Comparison of ENCODE assay signal across 39 cellular contexts in genomic region chr2:18428516-18428915, GRCh38.
"Had no signal": no experiment of that assay in that cellular context is flagged by ENCODE, and none has a peak within 500 bp of the region (broad histone marks: within the 10 kb centered on the region; RNA-seq: fewer than 3 reads in every experiment).

No MANE protein-coding gene starts in this region.

- FAIRE-seq: astrocyte had no signal

- ATAC-seq: activated naive CD4-positive, alpha-beta T cell treated with anti-CD3 and anti-CD28 coated beads, Interleukin-2, amount 50 U/mL, for 72 hours; activated naive CD8-positive, alpha-beta T cell treated with anti-CD3 and anti-CD28 coated beads, Interleukin-2, amount 50 U/mL, for 24 hours; activated T-cell treated with anti-CD3 and anti-CD28 coated beads, Interleukin-2, amount 50 U/mL, for 4 hours; activated T-cell treated with anti-CD3 and anti-CD28 coated beads, Interleukin-2, amount 50 U/mL, for 72 hours; activated T-helper 17 cell treated with anti-CD3 and anti-CD28 coated beads, Interleukin-2, amount 50 U/mL, for 72 hours; body of pancreas had no signal

- H3K27ac Mint-ChIP-seq: activated naive CD4-positive, alpha-beta T cell treated with anti-CD3 and anti-CD28 coated beads for 36 hours; activated naive CD4-positive, alpha-beta T cell treated with anti-CD3 and anti-CD28 coated beads, Interleukin-2, amount 10 ng/mL, durations not matched to agents 7 days and 5 days; activated naive CD4-positive, alpha-beta T cell treated with anti-CD3 and anti-CD28 coated beads, Interleukin-2, amount 50 U/mL, for 24 hours; activated naive CD4-positive, alpha-beta T cell treated with anti-CD3 and anti-CD28 coated beads, Interleukin-2, amount 50 U/mL, for 72 hours; activated naive CD8-positive, alpha-beta T cell; activated naive CD8-positive, alpha-beta T cell treated with anti-CD3 and anti-CD28 coated beads for 36 hours; activated naive CD8-positive, alpha-beta T cell treated with anti-CD3 and anti-CD28 coated beads, Interleukin-2, amount 10 ng/mL, durations not matched to agents 7 days and 5 days; activated naive CD8-positive, alpha-beta T cell treated with anti-CD3 and anti-CD28 coated beads, Interleukin-2, amount 50 U/mL, for 24 hours; activated T-cell treated with anti-CD3 and anti-CD28 coated beads, Interleukin-2, amount 50 U/mL, for 24 hours; activated T-cell treated with anti-CD3 and anti-CD28 coated beads, Interleukin-2, amount 50 U/mL, for 72 hours; activated T-helper 1 cell treated with anti-CD3 and anti-CD28 coated beads, Interleukin-12 subunit alpha, Interleukin-12 subunit beta, Interleukin-2, Interleukin-4 antibody, amounts not matched to agents 30 ng/mL and 10 ng/mL and 1 ng/mL, durations not matched to agents 14 hours and 24 hours and 36 hours; activated T-helper 17 cell treated with anti-CD3 and anti-CD28 coated beads, Interleukin-2, amount 50 U/mL, for 72 hours; activated T-helper 2 cell treated with anti-CD3 and anti-CD28 coated beads, Interferon-gamma antibody, Interleukin-2, Interleukin-4, amounts not matched to agents 10 μg/mL and 5 μg/mL and 100 μg/mL, durations not matched to agents 14 hours and 24 hours and 36 hours; brain had no signal

- H3K4me3 Mint-ChIP-seq: activated naive CD4-positive, alpha-beta T cell treated with anti-CD3 and anti-CD28 coated beads for 36 hours; activated naive CD4-positive, alpha-beta T cell treated with anti-CD3 and anti-CD28 coated beads, Interleukin-2, amount 10 ng/mL, durations not matched to agents 7 days and 5 days; activated naive CD4-positive, alpha-beta T cell treated with anti-CD3 and anti-CD28 coated beads, Interleukin-2, amount 50 U/mL, for 24 hours; activated naive CD8-positive, alpha-beta T cell; activated naive CD8-positive, alpha-beta T cell treated with anti-CD3 and anti-CD28 coated beads for 36 hours; activated naive CD8-positive, alpha-beta T cell treated with anti-CD3 and anti-CD28 coated beads, Interleukin-2, amount 10 ng/mL, durations not matched to agents 7 days and 5 days; activated naive CD8-positive, alpha-beta T cell treated with anti-CD3 and anti-CD28 coated beads, Interleukin-2, amount 50 U/mL, for 24 hours; activated T-cell treated with anti-CD3 and anti-CD28 coated beads, Interleukin-2, amount 50 U/mL, for 24 hours; activated T-cell treated with anti-CD3 and anti-CD28 coated beads, Interleukin-2, amount 50 U/mL, for 4 hours; activated T-cell treated with anti-CD3 and anti-CD28 coated beads, Interleukin-2, amount 50 U/mL, for 72 hours; activated T-helper 1 cell treated with anti-CD3 and anti-CD28 coated beads, Interleukin-12 subunit alpha, Interleukin-12 subunit beta, Interleukin-2, Interleukin-4 antibody, amounts not matched to agents 30 ng/mL and 10 ng/mL and 1 ng/mL, durations not matched to agents 14 hours and 24 hours and 36 hours; activated T-helper 17 cell treated with anti-CD3 and anti-CD28 coated beads, Interleukin-2, amount 50 U/mL, for 72 hours; brain; central memory CD8-positive, alpha-beta T cell had no signal

- H3K4me3 ChIP-seq: adrenal gland, ascending aorta, body of pancreas, breast epithelium, cardiac muscle cell had no signal

- DNase-seq: activated effector memory CD4-positive, alpha-beta T cell treated with anti-CD3 and anti-CD28 coated beads, Interleukin-2, amount 50 U/mL, for 16 hours; activated effector memory CD4-positive, alpha-beta T cell treated with Interleukin-2 at 50 U/mL for 16 hours; activated gamma-delta T cell; activated gamma-delta T cell treated with Interleukin-2 at 50 U/mL for 16 hours; activated naive CD4-positive, alpha-beta T cell; activated naive CD4-positive, alpha-beta T cell treated with anti-CD3 and anti-CD28 coated beads for 36 hours; activated naive CD4-positive, alpha-beta T cell treated with anti-CD3 and anti-CD28 coated beads, Interleukin-2, amount 10 ng/mL, durations not matched to agents 7 days and 5 days; activated naive CD4-positive, alpha-beta T cell treated with anti-CD3 and anti-CD28 coated beads, Interleukin-2, amount 50 U/mL, for 16 hours; activated naive CD4-positive, alpha-beta T cell treated with Interleukin-2 at 50 U/mL for 16 hours; activated naive CD8-positive, alpha-beta T cell treated with anti-CD3 and anti-CD28 coated beads for 36 hours; activated naive CD8-positive, alpha-beta T cell treated with anti-CD3 and anti-CD28 coated beads, Interleukin-2, amount 10 ng/mL, durations not matched to agents 7 days and 5 days; activated naive CD8-positive, alpha-beta T cell treated with anti-CD3 and anti-CD28 coated beads, Interleukin-2, amount 50 U/mL, for 24 hours; activated T-cell treated with anti-CD3 and anti-CD28 coated beads, Interleukin-2, amount 50 U/mL, for 1 hour; activated T-cell treated with anti-CD3 and anti-CD28 coated beads, Interleukin-2, amount 50 U/mL, for 24 hours; activated T-cell treated with anti-CD3 and anti-CD28 coated beads, Interleukin-2, amount 50 U/mL, for 4 hours; activated T-cell treated with anti-CD3 and anti-CD28 coated beads, Interleukin-2, amount 50 U/mL, for 48 hours; activated T-cell treated with anti-CD3 and anti-CD28 coated beads, Interleukin-2, amount 50 U/mL, for 72 hours; adrenal gland; amniotic stem cell; amygdala; anterior cingulate cortex; aorta; body of pancreas; brain microvascular endothelial cell; caudate nucleus; central memory CD4-positive, alpha-beta T cell; cerebellar nuclear complex had no signal

- H3K36me3 Mint-ChIP-seq: activated naive CD4-positive, alpha-beta T cell treated with anti-CD3 and anti-CD28 coated beads, Interleukin-2, amount 10 ng/mL, durations not matched to agents 7 days and 5 days; activated naive CD4-positive, alpha-beta T cell treated with anti-CD3 and anti-CD28 coated beads, Interleukin-2, amount 50 U/mL, for 24 hours; activated naive CD4-positive, alpha-beta T cell treated with anti-CD3 and anti-CD28 coated beads, Interleukin-2, amount 50 U/mL, for 72 hours; activated naive CD8-positive, alpha-beta T cell; activated naive CD8-positive, alpha-beta T cell treated with anti-CD3 and anti-CD28 coated beads for 36 hours; activated naive CD8-positive, alpha-beta T cell treated with anti-CD3 and anti-CD28 coated beads, Interleukin-2, amount 10 ng/mL, durations not matched to agents 7 days and 5 days; brain had no signal

- H3K27ac ChIP-seq: adrenal gland, ascending aorta, body of pancreas, brain microvascular endothelial cell, breast epithelium, cardiac muscle cell had no signal

- H3K36me3 ChIP-seq: adrenal gland, ascending aorta, brain microvascular endothelial cell, breast epithelium, cardiac muscle cell had no signal

- H3K27me3 ChIP-seq: adrenal gland, ascending aorta, body of pancreas, brain microvascular endothelial cell, breast epithelium, cardiac muscle cell had no signal

- H3K9me3 Mint-ChIP-seq: activated naive CD4-positive, alpha-beta T cell treated with anti-CD3 and anti-CD28 coated beads for 36 hours; activated naive CD4-positive, alpha-beta T cell treated with anti-CD3 and anti-CD28 coated beads, Interleukin-2, amount 10 ng/mL, durations not matched to agents 7 days and 5 days; activated naive CD4-positive, alpha-beta T cell treated with anti-CD3 and anti-CD28 coated beads, Interleukin-2, amount 50 U/mL, for 24 hours; activated naive CD4-positive, alpha-beta T cell treated with anti-CD3 and anti-CD28 coated beads, Interleukin-2, amount 50 U/mL, for 72 hours; activated naive CD8-positive, alpha-beta T cell treated with anti-CD3 and anti-CD28 coated beads for 36 hours; activated naive CD8-positive, alpha-beta T cell treated with anti-CD3 and anti-CD28 coated beads, Interleukin-2, amount 10 ng/mL, durations not matched to agents 7 days and 5 days; activated naive CD8-positive, alpha-beta T cell treated with anti-CD3 and anti-CD28 coated beads, Interleukin-2, amount 50 U/mL, for 24 hours; activated T-cell treated with anti-CD3 and anti-CD28 coated beads, Interleukin-2, amount 50 U/mL, for 24 hours; activated T-cell treated with anti-CD3 and anti-CD28 coated beads, Interleukin-2, amount 50 U/mL, for 4 hours; activated T-cell treated with anti-CD3 and anti-CD28 coated beads, Interleukin-2, amount 50 U/mL, for 72 hours; activated T-helper 1 cell treated with anti-CD3 and anti-CD28 coated beads, Interleukin-12 subunit alpha, Interleukin-12 subunit beta, Interleukin-2, Interleukin-4 antibody, amounts not matched to agents 30 ng/mL and 10 ng/mL and 1 ng/mL, durations not matched to agents 14 hours and 24 hours and 36 hours; activated T-helper 17 cell treated with anti-CD3 and anti-CD28 coated beads, Interleukin-2, amount 50 U/mL, for 72 hours; activated T-helper 2 cell treated with anti-CD3 and anti-CD28 coated beads, Interferon-gamma antibody, Interleukin-2, Interleukin-4, amounts not matched to agents 10 μg/mL and 5 μg/mL and 100 μg/mL, durations not matched to agents 14 hours and 24 hours and 36 hours; central memory CD8-positive, alpha-beta T cell had no signal

- H3K9me3 ChIP-seq: adrenal gland, ascending aorta, body of pancreas, breast epithelium had no signal

- H3K4me1 ChIP-seq: adrenal gland, body of pancreas, breast epithelium had no signal

- H3K4me1 Mint-ChIP-seq: activated naive CD4-positive, alpha-beta T cell treated with anti-CD3 and anti-CD28 coated beads, Interleukin-2, amount 10 ng/mL, durations not matched to agents 7 days and 5 days; activated naive CD4-positive, alpha-beta T cell treated with anti-CD3 and anti-CD28 coated beads, Interleukin-2, amount 50 U/mL, for 24 hours; activated naive CD8-positive, alpha-beta T cell treated with anti-CD3 and anti-CD28 coated beads for 36 hours; activated naive CD8-positive, alpha-beta T cell treated with anti-CD3 and anti-CD28 coated beads, Interleukin-2, amount 10 ng/mL, durations not matched to agents 7 days and 5 days; activated naive CD8-positive, alpha-beta T cell treated with anti-CD3 and anti-CD28 coated beads, Interleukin-2, amount 50 U/mL, for 24 hours; activated T-helper 17 cell treated with anti-CD3 and anti-CD28 coated beads, Interleukin-2, amount 50 U/mL, for 72 hours; central memory CD8-positive, alpha-beta T cell had no signal
